1 cellular context compared by ENCODE assay signal in genomic region chr10:3069876-3070275, GRCh38.
TF ChIP-seq lines count a peak whose summit lies in the region.

No MANE protein-coding gene starts in this region.

TF ChIP-seq in neural cell, 6 proteins besides CTCF, POLR2A, EP300 and RAD21:
- TF ChIP-seq REST (IDR thresholded peaks at IDR 0.05; ENCODE audit: borderline replicate concordance) (no peak), MXI1 (conservative IDR thresholded peaks at IDR 0.05; ENCODE audit: poor library complexity, severe bottlenecking) (no peak), TAF1 (IDR thresholded peaks at IDR 0.05; ENCODE audit: low read depth) (no peak), EZH2 (IDR thresholded peaks at IDR 0.05; ENCODE audit: borderline replicate concordance, insufficient read depth, low read length, poor library complexity, severe bottlenecking) (no peak), SMC3 (conservative IDR thresholded peaks at IDR 0.05; ENCODE audit: poor library complexity) (no peak), POLR2AphosphoS5 (IDR thresholded peaks at IDR 0.05) (no peak)
